22 cellular contexts compared by ENCODE assay signal in the genomic region with DNA sequence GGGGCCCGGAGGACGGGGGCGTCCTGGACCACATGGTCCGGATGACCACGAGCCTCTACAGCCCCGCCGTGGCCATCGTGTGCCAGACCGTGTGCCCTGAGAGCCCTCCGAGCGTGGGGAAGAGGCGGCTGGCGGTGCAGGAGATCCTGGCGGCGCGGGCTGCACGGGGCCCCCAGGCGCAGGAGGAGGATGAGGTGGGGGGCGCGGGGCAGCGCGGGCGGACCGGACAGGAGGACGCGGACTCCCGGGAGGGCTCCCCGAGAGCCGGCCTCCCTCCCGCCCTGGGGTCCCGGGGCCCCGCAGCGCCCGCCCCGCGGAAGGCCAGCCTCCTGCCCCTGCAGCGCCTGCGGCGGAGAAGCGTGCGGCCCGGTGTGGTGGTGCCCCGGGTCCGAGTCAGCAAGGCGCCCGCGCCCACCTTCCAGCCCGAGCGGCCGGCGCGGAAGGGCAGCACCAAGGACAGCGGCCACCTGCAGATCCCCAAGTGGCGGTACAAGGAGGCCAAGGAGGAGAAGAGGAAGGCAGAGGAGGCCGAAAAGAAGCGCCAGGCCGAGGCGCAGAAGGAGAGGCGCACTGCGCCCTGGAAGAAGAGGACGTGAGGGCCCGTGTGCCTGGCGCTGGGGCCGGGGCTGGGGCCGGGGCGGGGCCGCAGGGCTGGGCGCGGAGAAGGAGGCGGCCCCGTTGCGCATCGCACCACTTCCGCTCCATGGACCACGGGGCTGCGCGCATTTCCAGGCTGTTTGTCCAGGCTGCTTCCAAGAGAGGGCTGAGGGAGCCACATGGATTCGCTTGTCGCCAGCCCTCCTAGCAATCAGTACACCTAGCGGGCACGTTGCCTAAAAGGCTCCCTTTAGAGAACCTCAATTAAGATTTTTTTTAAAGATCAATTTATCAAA.
DNase-seq lines count a peak whose midpoint lies in the region; ATAC-seq, FAIRE-seq and TF ChIP-seq lines count a peak whose summit lies in the region.
"Had no signal": no experiment of that assay in that cellular context is flagged by ENCODE, and none has a peak within 500 bp of the region (broad histone marks: within the 10 kb centered on the region; RNA-seq: fewer than 3 reads in every experiment).

No MANE protein-coding gene starts in this region.

- H3K79me2 ChIP-seq in GM12878 (ENCODE audit: control insufficient read depth, insufficient read depth, low read length) = peaks cover 13% of the 10 kb centered on the region

- no peaks in the 10 kb centered on the region for H3K27me3 ChIP-seq in GM12878 (replicated peaks in 1 of 2; ENCODE audit: control insufficient read depth in 2 of 2, insufficient read depth in 2 of 2, low read length in 1 of 2)
- H3K27me3 ChIP-seq: SJSA1 had no signal

- no TSS peak for BruUV-seq in GM12878 (replicated peaks; lab: Mats Ljungman, UMichigan)

- no peaks in the 10 kb centered on the region for H3K9me3 ChIP-seq in GM12878 (replicated peaks; ENCODE audit: control insufficient read depth, insufficient read depth, low read length)
- H3K9me3 ChIP-seq: SJSA1 had no signal

- no peak overlapping the region for H3K4me3 ChIP-seq in GM12878
- H3K4me3 ChIP-seq: SJSA1 had no signal

- H3K27ac ChIP-seq in GM12878 (ENCODE audit: control insufficient read depth, insufficient read depth) = no peak overlapping the region
- H3K27ac ChIP-seq: C4-2B, SJSA1 had no signal

- TF ChIP-seq POLR2A in GM12878 (IDR thresholded peaks at IDR 0.05; ENCODE audit: low read depth, low read length) = no peak

- no peak for TF ChIP-seq RAD21 in GM12878 (IDR thresholded peaks at IDR 0.05; ENCODE audit: insufficient read depth, low read depth, low read length)

- no peak overlapping the region for H2AFZ ChIP-seq in GM12878 (ENCODE audit: control insufficient read depth, low read depth, low read length)

- no peak overlapping the region for H3K27ac Mint-ChIP-seq in activated T-cell treated with anti-CD3 and anti-CD28 coated beads, Interleukin-2, amount 50 U/mL, for 24 hours
- H3K27ac Mint-ChIP-seq in stimulated activated naive B cell treated with anti-CD40 and anti-IgM and Interleukin-4, amounts not matched to agents 10 μg/mL and 1 μg/mL and 100 μg/mL, for 72 hours = peak overlapping the region; percentile 37
- H3K27ac Mint-ChIP-seq in mesothelial cell of epicardium = no peak overlapping the region
- no peak overlapping the region for H3K27ac Mint-ChIP-seq in natural killer cell
- H3K27ac Mint-ChIP-seq: T-helper 2 cell treated with Interferon-gamma antibody and Interleukin-4, amounts not matched to agents 5 μg/mL and 100 μg/mL, for 36 hours; type B pancreatic cell had no signal

- POLR2A ChIA-PET in GM12878 (lab: Charles Lee) = no interaction called here

- whole genome bisulfite sequencing in GM12878 (ENCODE audit: insufficient coverage, insufficient replicate concordance, low lambda C conversion rate, missing lambda C conversion rate) = 97% methylated on average over 43 of the region's 81 CpGs

- H3K4me2 ChIP-seq in GM12878 (ENCODE audit: control insufficient read depth, insufficient read depth) = no peak overlapping the region

- no peak for TF ChIP-seq CTCF in GM12878 (IDR thresholded peaks at IDR 0.05 in 2 of 3, conservative IDR thresholded peaks at IDR 0.05 in 1 of 3; ENCODE audit: control insufficient read depth in 2 of 3, extremely low read depth in 1 of 3, insufficient read depth in 1 of 3, low read depth in 3 of 3, low read length in 3 of 3)
- no peak for TF ChIP-seq CTCF in mesothelial cell of epicardium (IDR thresholded peaks at IDR 0.05; ENCODE audit: unreplicated experiment)
- TF ChIP-seq CTCF in natural killer cell (IDR thresholded peaks at IDR 0.05) = no peak

- no peak for FAIRE-seq in GM12878 (lab: Jason Lieb, UNC)
- FAIRE-seq: GM18507 had no signal

- no peaks in the 10 kb centered on the region for H4K20me1 ChIP-seq in GM12878 (ENCODE audit: control insufficient read depth, insufficient read depth)

- no peaks in the 10 kb centered on the region for H3K27me3 Mint-ChIP-seq in activated T-cell treated with anti-CD3 and anti-CD28 coated beads, Interleukin-2, amount 50 U/mL, for 24 hours
- H3K27me3 Mint-ChIP-seq in activated T-cell treated with anti-CD3 and anti-CD28 coated beads, Interleukin-2, amount 50 U/mL, for 4 hours (ENCODE audit: low read depth) = no peaks in the 10 kb centered on the region
- no peaks in the 10 kb centered on the region for H3K27me3 Mint-ChIP-seq in stimulated activated naive B cell treated with anti-CD40 and anti-IgM and Interleukin-4, amounts not matched to agents 10 μg/mL and 1 μg/mL and 100 μg/mL, for 72 hours
- H3K27me3 Mint-ChIP-seq in mesothelial cell of epicardium (ENCODE audit: low read depth) = no peaks in the 10 kb centered on the region
- no peaks in the 10 kb centered on the region for H3K27me3 Mint-ChIP-seq in natural killer cell (ENCODE audit: low read depth in 2 of 2)
- H3K27me3 Mint-ChIP-seq: central memory CD8-positive, alpha-beta T cell had no signal

- peaks cover 8% of the 10 kb centered on the region for H3K4me1 Mint-ChIP-seq in activated T-cell treated with anti-CD3 and anti-CD28 coated beads, Interleukin-2, amount 50 U/mL, for 24 hours (ENCODE audit: low read depth)
- H3K4me1 Mint-ChIP-seq in activated T-cell treated with anti-CD3 and anti-CD28 coated beads, Interleukin-2, amount 50 U/mL, for 4 hours (ENCODE audit: low read depth) = peaks cover 3% of the 10 kb centered on the region
- H3K4me1 Mint-ChIP-seq in stimulated activated naive B cell treated with anti-CD40 and anti-IgM and Interleukin-4, amounts not matched to agents 10 μg/mL and 1 μg/mL and 100 μg/mL, for 72 hours = peaks cover 22 to 45% of the 10 kb centered on the region in 2 donors
- H3K4me1 Mint-ChIP-seq in mesothelial cell of epicardium = no peaks in the 10 kb centered on the region
- H3K4me1 Mint-ChIP-seq in natural killer cell = peaks cover 1 to 13% of the 10 kb centered on the region in 2 donors
- H3K4me1 Mint-ChIP-seq: central memory CD8-positive, alpha-beta T cell had no signal

- H3K9ac ChIP-seq in GM12878 (ENCODE audit: control insufficient read depth, insufficient read depth, low read length) = no peak overlapping the region

- CTCF ChIA-PET in GM12878 (lab: Yijun Ruan, JAX) = no interaction called here

- in situ Hi-C loops in GM12878 (cut with MboI) = no loop called here

- no peak overlapping the region for H3K4me3 Mint-ChIP-seq in activated T-cell treated with anti-CD3 and anti-CD28 coated beads, Interleukin-2, amount 50 U/mL, for 24 hours
- no peak overlapping the region for H3K4me3 Mint-ChIP-seq in activated T-cell treated with anti-CD3 and anti-CD28 coated beads, Interleukin-2, amount 50 U/mL, for 4 hours
- H3K4me3 Mint-ChIP-seq in stimulated activated naive B cell treated with anti-CD40 and anti-IgM and Interleukin-4, amounts not matched to agents 10 μg/mL and 1 μg/mL and 100 μg/mL, for 72 hours = no peak overlapping the region
- H3K4me3 Mint-ChIP-seq in mesothelial cell of epicardium = no peak overlapping the region
- no peak overlapping the region for H3K4me3 Mint-ChIP-seq in natural killer cell
- H3K4me3 Mint-ChIP-seq: central memory CD8-positive, alpha-beta T cell; T-helper 2 cell treated with Interferon-gamma antibody and Interleukin-4, amounts not matched to agents 5 μg/mL and 100 μg/mL, for 36 hours; type B pancreatic cell had no signal

- no peaks in the 10 kb centered on the region for H3K36me3 Mint-ChIP-seq in activated T-cell treated with anti-CD3 and anti-CD28 coated beads, Interleukin-2, amount 50 U/mL, for 24 hours (ENCODE audit: low read depth)
- H3K36me3 Mint-ChIP-seq in activated T-cell treated with anti-CD3 and anti-CD28 coated beads, Interleukin-2, amount 50 U/mL, for 4 hours (ENCODE audit: insufficient read depth) = peaks cover under 1% of the 10 kb centered on the region
- H3K36me3 Mint-ChIP-seq in stimulated activated naive B cell treated with anti-CD40 and anti-IgM and Interleukin-4, amounts not matched to agents 10 μg/mL and 1 μg/mL and 100 μg/mL, for 72 hours = peaks cover 73 to 83% of the 10 kb centered on the region in 2 donors
- H3K36me3 Mint-ChIP-seq in mesothelial cell of epicardium = no peaks in the 10 kb centered on the region
- H3K36me3 Mint-ChIP-seq in natural killer cell = no peaks in the 10 kb centered on the region

- ATAC-seq in activated T-cell treated with anti-CD3 and anti-CD28 coated beads, Interleukin-2, amount 50 U/mL, for 4 hours = no peak
- ATAC-seq in GM12878 (no peak), natural killer cell (no peak)
- no peak for ATAC-seq in stimulated activated naive B cell treated with anti-CD40 and anti-IgM and Interleukin-4, amounts not matched to agents 10 μg/mL and 1 μg/mL and 100 μg/mL, for 72 hours (replicated peaks)
- ATAC-seq: PC-3 had no signal

- peaks cover 4% of the 10 kb centered on the region for H3K4me1 ChIP-seq in GM12878 (ENCODE audit: control insufficient read depth, insufficient read depth, low read length)
- H3K4me1 ChIP-seq: SJSA1 had no signal

- DNase-seq in activated T-cell treated with anti-CD3 and anti-CD28 coated beads, Interleukin-2, amount 50 U/mL, for 24 hours = peak; percentile 15
- DNase-seq in activated T-cell treated with anti-CD3 and anti-CD28 coated beads, Interleukin-2, amount 50 U/mL, for 4 hours = no peak
- no peak for DNase-seq in GM12878 (ENCODE audit: low read depth, low spot score)
- peak; percentile 25 for DNase-seq in iris pigment epithelial cell (ENCODE audit: low read depth)
- no peak for DNase-seq in stimulated activated naive B cell treated with anti-CD40 and anti-IgM and Interleukin-4, amounts not matched to agents 10 μg/mL and 1 μg/mL and 100 μg/mL, for 72 hours
- no peak for DNase-seq in mesothelial cell of epicardium (ENCODE audit: low spot score in 2 of 2, unreplicated experiment in 2 of 2)
- DNase-seq in CD1c-positive myeloid dendritic cell (ENCODE audit: extremely low spot score) = no peak
- no peak for DNase-seq in natural killer cell
- DNase-seq: activated CD4-positive, alpha-beta T cell treated with anti-CD3 and anti-CD28 coated beads for 1 hour; HCEC 1CT; hippocampal formation; NCI-H1417; NCI-H2171; NCI-H69; PC-3; stimulated activated naive CD4-positive, alpha-beta T cell had no signal

- TF ChIP-seq EP300 in GM12878 (IDR thresholded peaks at IDR 0.05; ENCODE audit: borderline replicate concordance in 1 of 2, control insufficient read depth in 1 of 2, low read depth in 2 of 2, low read length in 2 of 2) = no peak

- intact Hi-C loops in GM12878 (cut with micrococcal nuclease; ENCODE audit: unreplicated experiment) (no loop called here), natural killer cell (cut with micrococcal nuclease) (no loop called here)

- no peaks in the 10 kb centered on the region for H3K9me3 Mint-ChIP-seq in activated T-cell treated with anti-CD3 and anti-CD28 coated beads, Interleukin-2, amount 50 U/mL, for 24 hours
- no peaks in the 10 kb centered on the region for H3K9me3 Mint-ChIP-seq in activated T-cell treated with anti-CD3 and anti-CD28 coated beads, Interleukin-2, amount 50 U/mL, for 4 hours
- H3K9me3 Mint-ChIP-seq in stimulated activated naive B cell treated with anti-CD40 and anti-IgM and Interleukin-4, amounts not matched to agents 10 μg/mL and 1 μg/mL and 100 μg/mL, for 72 hours = no peaks in the 10 kb centered on the region
- H3K9me3 Mint-ChIP-seq in mesothelial cell of epicardium (no peaks in the 10 kb centered on the region), natural killer cell (no peaks in the 10 kb centered on the region)
- H3K9me3 Mint-ChIP-seq: central memory CD8-positive, alpha-beta T cell; T-helper 2 cell treated with Interferon-gamma antibody and Interleukin-4, amounts not matched to agents 5 μg/mL and 100 μg/mL, for 36 hours had no signal

- H3K36me3 ChIP-seq in GM12878 (ENCODE audit: control insufficient read depth in 2 of 2, insufficient read depth in 2 of 2, low read length in 1 of 2) = peaks cover 25 to 30% of the 10 kb centered on the region in 2 experiments

- SMC1A ChIA-PET in GM12878 (lab: Charles Lee; ENCODE audit: uncharacterized antibody, unreplicated experiment) = no interaction called here

- RAD21 ChIA-PET in GM12878 (lab: Charles Lee; ENCODE audit: unreplicated experiment) = no interaction called here

Comparison
In these comparisons a context has a peak if more than half of its experiments do, and no peak if none do; other contexts are left out.
1. DNase-seq: peak in activated T-cell treated with anti-CD3 and anti-CD28 coated beads, Interleukin-2, amount 50 U/mL, for 24 hours (single experiment) and iris pigment epithelial cell (single experiment); none in activated T-cell treated with anti-CD3 and anti-CD28 coated beads, Interleukin-2, amount 50 U/mL, for 4 hours (single experiment), GM12878 (single experiment), stimulated activated naive B cell treated with anti-CD40 and anti-IgM and Interleukin-4, amounts not matched to agents 10 μg/mL and 1 μg/mL and 100 μg/mL, for 72 hours (single experiment), mesothelial cell of epicardium (0 of 2), CD1c-positive myeloid dendritic cell (single experiment) and natural killer cell (single experiment).